In the genomic region with DNA sequence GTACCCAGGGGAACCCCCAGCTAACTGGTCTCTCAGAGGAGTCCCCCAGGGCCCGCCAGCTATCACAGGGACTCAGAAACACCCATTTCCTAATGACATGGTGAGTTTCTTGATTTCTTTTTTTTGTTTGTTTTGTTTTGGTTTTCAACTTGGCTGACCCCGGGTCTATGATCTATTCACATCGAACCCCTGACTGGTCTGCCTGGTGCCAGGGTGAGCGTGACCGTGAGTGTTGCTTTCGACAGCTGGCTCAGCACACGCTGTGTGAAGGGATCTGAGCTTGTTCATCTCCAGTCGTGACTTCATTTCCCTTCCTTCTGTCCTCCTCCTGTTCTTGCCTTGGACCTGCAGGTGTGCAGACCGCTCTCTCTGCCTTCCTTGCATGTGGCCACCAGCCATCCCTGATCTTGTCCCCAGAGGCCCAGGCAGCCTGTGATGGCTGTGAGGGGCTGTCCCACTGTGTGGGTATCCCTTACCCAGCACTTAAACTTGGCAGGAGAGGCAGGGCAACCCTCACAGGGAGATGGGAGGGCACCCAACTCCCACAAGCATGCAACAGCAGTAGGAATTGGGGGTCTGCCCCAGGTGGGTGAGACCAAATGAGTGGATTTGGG, we compare ENCODE assay signal across 25 cellular contexts. TPM values are rescaled to one million over a fixed set of nuclear protein-coding genes. Genes with fewer than 3 reads are reported as not detected.
DNase-seq lines count a peak whose midpoint lies in the region; ATAC-seq and TF ChIP-seq lines count a peak whose summit lies in the region.
"Had no signal": no experiment of that assay in that cellular context is flagged by ENCODE, and none has a peak within 500 bp of the region (broad histone marks: within the 10 kb centered on the region; RNA-seq: fewer than 3 reads in every experiment).

No MANE protein-coding gene starts in this region.

- no peak overlapping the region for H4K5ac ChIP-seq in IMR-90 (ENCODE audit: low read depth, low read length)

- H2AK9ac ChIP-seq in IMR-90 (replicated peaks; ENCODE audit: low read depth, low read length, poor library complexity) = no peak overlapping the region

- TF ChIP-seq CTCF in IMR-90 (conservative IDR thresholded peaks at IDR 0.05; ENCODE audit: low read depth, low read length) = no peak

- peak overlapping the region; percentile 62 for H3K9ac ChIP-seq in BLaER1
- H3K9ac ChIP-seq in IMR-90 (ENCODE audit: low read depth, low read length) = no peak overlapping the region
- H3K9ac ChIP-seq in trophoblast cell (ENCODE audit: low read length) = no peak overlapping the region

- no peak overlapping the region for H4K12ac ChIP-seq in trophoblast cell (ENCODE audit: low read depth, low read length)

- H3K4me3 ChIP-seq in BLaER1 = no peak overlapping the region; the same call in 1 of the 2 replicates
- no peak overlapping the region for H3K4me3 ChIP-seq in IMR-90 (ENCODE audit: insufficient read depth, low read depth, low read length)
- H3K4me3 ChIP-seq in trophoblast cell (ENCODE audit: low read depth, low read length) = peak overlapping the region; percentile 46
- H3K4me3 ChIP-seq: adrenal gland, body of pancreas, left lung, suprapubic skin had no signal

- intact Hi-C loops in IMR-90 (cut with micrococcal nuclease) (no loop called here), left ventricle myocardium superior (cut with micrococcal nuclease) (no loop called here)

- H3K4me2 ChIP-seq in BLaER1 (peak overlapping the region; percentile 86), IMR-90 (ENCODE audit: low read depth, low read length) (no peak overlapping the region), trophoblast cell (ENCODE audit: low read length) (no peak overlapping the region)

- in situ Hi-C loops in IMR-90 (cut with MboI; ENCODE audit: low sequenced_read_pairs) = no loop called here

- no peak overlapping the region for H4K91ac ChIP-seq in IMR-90 (ENCODE audit: insufficient read depth, low read depth, low read length)
- no peak overlapping the region for H4K91ac ChIP-seq in trophoblast cell (ENCODE audit: low read depth, low read length)

- peaks cover 61% of the 10 kb centered on the region for H3K4me1 ChIP-seq in BLaER1
- peaks cover 20% of the 10 kb centered on the region for H3K4me1 ChIP-seq in IMR-90 (ENCODE audit: control insufficient read depth, insufficient read depth, low read length)
- no peaks in the 10 kb centered on the region for H3K4me1 ChIP-seq in trophoblast cell (ENCODE audit: control insufficient read depth in 1 of 2, insufficient read depth in 2 of 2, low read length in 2 of 2)
- H3K4me1 ChIP-seq: body of pancreas had no signal

- H3K36me3 ChIP-seq in BLaER1 (peaks cover 24% of the 10 kb centered on the region), IMR-90 (ENCODE audit: control insufficient read depth, insufficient read depth, low read length) (no peaks in the 10 kb centered on the region), trophoblast cell (ENCODE audit: control insufficient read depth in 1 of 2, insufficient read depth in 2 of 2, low read length in 2 of 2) (no peaks in the 10 kb centered on the region)
- H3K36me3 ChIP-seq: adrenal gland, BE2C, left lung, suprapubic skin had no signal

- no peaks in the 10 kb centered on the region for H3K79me2 ChIP-seq in trophoblast cell (ENCODE audit: control insufficient read depth, insufficient read depth, low read length, poor library complexity)

- no peak overlapping the region for H3K56ac ChIP-seq in IMR-90 (ENCODE audit: extremely low read depth, insufficient read depth, low read length)

- H3K23ac ChIP-seq in IMR-90 (ENCODE audit: low read depth, low read length) (no peak overlapping the region; the same call in 1 of the 2 replicates), trophoblast cell (ENCODE audit: low read length) (peak overlapping the region; percentile 43)

- no peaks in the 10 kb centered on the region for H3K79me1 ChIP-seq in IMR-90 (ENCODE audit: low read depth in 1 of 2, low read length in 2 of 2)
- H3K79me1 ChIP-seq in trophoblast cell (ENCODE audit: low read length) = no peaks in the 10 kb centered on the region

- no peaks in the 10 kb centered on the region for H3K9me3 ChIP-seq in BLaER1
- no peaks in the 10 kb centered on the region for H3K9me3 ChIP-seq in IMR-90 (ENCODE audit: control insufficient read depth, insufficient read depth, low read length)
- H3K9me3 ChIP-seq in trophoblast cell (ENCODE audit: insufficient read depth, low read depth, low read length) = peaks cover 2% of the 10 kb centered on the region
- H3K9me3 ChIP-seq: adrenal gland, BE2C, body of pancreas, left lung, suprapubic skin had no signal

- no peak overlapping the region for H2BK12ac ChIP-seq in trophoblast cell (ENCODE audit: low read length)

- no peak overlapping the region for H2BK20ac ChIP-seq in IMR-90 (ENCODE audit: low read depth, low read length)

- H2BK120ac ChIP-seq in IMR-90 (ENCODE audit: low read depth, low read length) (no peak overlapping the region), trophoblast cell (ENCODE audit: insufficient read depth, low read length, poor library complexity) (no peak overlapping the region)

- TF ChIP-seq RAD21 in IMR-90 (IDR thresholded peaks at IDR 0.05; ENCODE audit: low read length) = no peak

- H3K4ac ChIP-seq in IMR-90 (ENCODE audit: low read depth, low read length) (peak overlapping the region; percentile 4; the same call in 1 of the 2 replicates), trophoblast cell (ENCODE audit: low read depth, low read length) (no peak overlapping the region)

- no peak overlapping the region for H4K8ac ChIP-seq in IMR-90 (ENCODE audit: low read depth in 2 of 2, low read length in 2 of 2)
- H4K8ac ChIP-seq in trophoblast cell (ENCODE audit: low read depth, low read length) = no peak overlapping the region

- TF ChIP-seq POLR2A in IMR-90 (IDR thresholded peaks at IDR 0.05; ENCODE audit: low read depth, low read length) = no peak

- no peak overlapping the region for H2BK15ac ChIP-seq in IMR-90 (ENCODE audit: low read depth, low read length)

- no peak overlapping the region for H3K14ac ChIP-seq in IMR-90 (replicated peaks; ENCODE audit: low read depth, low read length)
- H3K14ac ChIP-seq in trophoblast cell (ENCODE audit: low read length) = no peak overlapping the region

- no peak overlapping the region for H2BK5ac ChIP-seq in IMR-90 (ENCODE audit: low read depth, low read length, poor library complexity, severe bottlenecking)
- H2BK5ac ChIP-seq in trophoblast cell (ENCODE audit: low read depth, low read length, poor library complexity) = no peak overlapping the region

- CTCF ChIA-PET in IMR-90 (lab: Yijun Ruan, JAX) = no interaction called here

- no peak overlapping the region for H2AFZ ChIP-seq in IMR-90 (replicated peaks; ENCODE audit: low read length, poor library complexity)
- H2AFZ ChIP-seq in trophoblast cell (ENCODE audit: insufficient read depth, low read length, poor library complexity) = no peak overlapping the region

- H3K27ac ChIP-seq in BLaER1 (peak overlapping the region; percentile 60), IMR-90 (ENCODE audit: insufficient read depth, low read length) (no peak overlapping the region), trophoblast cell (ENCODE audit: low read depth, low read length) (no peak overlapping the region)
- H3K27ac ChIP-seq: adrenal gland, body of pancreas, left lung, suprapubic skin had no signal

- H3K27me3 ChIP-seq in BLaER1 = no peaks in the 10 kb centered on the region
- no peaks in the 10 kb centered on the region for H3K27me3 ChIP-seq in IMR-90 (ENCODE audit: control insufficient read depth, insufficient read depth, low read length)
- H3K27me3 ChIP-seq in trophoblast cell (ENCODE audit: insufficient read depth, low read length) = no peaks in the 10 kb centered on the region
- H3K27me3 ChIP-seq: adrenal gland, body of pancreas, suprapubic skin had no signal

- dilution Hi-C loops in IMR-90 (cut with HindIII; ENCODE audit: low sequenced_read_pairs, unreplicated experiment) = no loop called here

- no TSS peak for BruUV-seq in IMR-90 (replicated peaks; lab: Mats Ljungman, UMichigan)

- ATAC-seq in IMR-90 (ENCODE audit: low read depth) (no peak), left lobe of liver (peak; percentile 66), HG02610 (IDR thresholded peaks at IDR 0.05; ENCODE audit: unreplicated experiment) (no peak), HG02798 (IDR thresholded peaks at IDR 0.05; ENCODE audit: poor library complexity, unreplicated experiment) (no peak), left ventricle myocardium superior (no peak)
- ATAC-seq: body of pancreas, esophagus mucosa, left lung had no signal

- 78% methylated on average over 4 of the region's 9 CpGs; no CpG with 5 or more reads in 1 of the 2 experiments for WGBS in IMR-90 (ENCODE audit: extremely low coverage in 2 of 2, insufficient read length in 1 of 2), 2 experiments
- no CpG with 5 or more reads among the region's 9 CpGs for WGBS in trophoblast cell (ENCODE audit: extremely low coverage, insufficient coverage, insufficient read length)

- no peaks in the 10 kb centered on the region; the same call in 1 of the 2 replicates for H3K9me1 ChIP-seq in IMR-90 (ENCODE audit: insufficient read depth, low read length)

- H2AK5ac ChIP-seq in IMR-90 (ENCODE audit: low read depth, low read length) = peak overlapping the region; percentile 35; the same call in 1 of the 2 replicates
- no peak overlapping the region for H2AK5ac ChIP-seq in trophoblast cell (ENCODE audit: low read length)

- H4K20me1 ChIP-seq in BLaER1 = peaks cover 29% of the 10 kb centered on the region
- H4K20me1 ChIP-seq in IMR-90 (ENCODE audit: insufficient read depth, low read length) = no peaks in the 10 kb centered on the region

- DNase-seq in IMR-90 (no peak), left lobe of liver (ENCODE audit: low spot score) (peak; percentile 81), trophoblast cell (no peak), left ventricle myocardium superior (no peak)
- DNase-seq: activated CD4-positive, alpha-beta memory T cell treated with anti-CD3 and anti-CD28 coated beads, Interleukin-2, amount 10 ng/mL, durations not matched to agents 7 days and 5 days; activated CD4-positive, alpha-beta T cell treated with anti-CD3 and anti-CD28 coated beads for 1 hour; activated CD8-positive, alpha-beta memory T cell treated with anti-CD3 and anti-CD28 coated beads, Interleukin-2, amount 50 U/mL, for 4 hours; activated naive CD4-positive, alpha-beta T cell treated with Interleukin-2 at 50 U/mL for 16 hours; adrenal gland; BE2C; body of pancreas; DMS153; glutamatergic neuron; left lung; NCI-H774; SIG-M5; stimulated activated naive CD4-positive, alpha-beta T cell treated with Interleukin-2 at 50 U/mL for 16 hours had no signal

- H3K18ac ChIP-seq in IMR-90 (ENCODE audit: low read depth, low read length) = no peak overlapping the region
- no peak overlapping the region for H3K18ac ChIP-seq in trophoblast cell (ENCODE audit: low read length)

- POLR2A ChIA-PET in IMR-90 (lab: Charles Lee; ENCODE audit: unreplicated experiment) = no interaction called here

RNA-seq across cellular contexts. Expression of gene TMEM161A, which starts 26.2 kb away (rescaled TPM):
- total RNA-seq in IMR-90 (2012; rRNA removed) = 11.1 TPM in 2 replicates
- 34.8 and 45.9 TPM in 2 replicates for polyA plus RNA-seq in IMR-90 (2012; rRNA removed)
- polyA plus RNA-seq in IMR-90 (2012; cell fraction: cytosol; rRNA removed) = 28.8 and 49.7 TPM in 2 replicates
- polyA plus RNA-seq in IMR-90 (2012; cell fraction: nucleus; rRNA removed; ENCODE audit: low replicate concordance) = 80.2 and 243 TPM in 2 replicates
- 24.9 TPM for total RNA-seq in left lobe of liver
- 18.3 and 18.4 TPM in 2 replicates for polyA plus RNA-seq in trophoblast cell (2013)
- total RNA-seq in left ventricle myocardium superior = 24.7 TPM

RNA-seq across cellular contexts. Expression of gene SLC25A42, which starts 48.3 kb away (rescaled TPM):
- total RNA-seq in IMR-90 (2012; rRNA removed) (1.9 and 2.0 TPM in 2 replicates), left lobe of liver (77.8 TPM), left ventricle myocardium superior (29.5 TPM)
- polyA plus RNA-seq in IMR-90 (2012; rRNA removed) = 8.6 and 9.9 TPM in 2 replicates
- 5.5 and 11.2 TPM in 2 replicates for polyA plus RNA-seq in IMR-90 (2012; cell fraction: cytosol; rRNA removed)
- polyA plus RNA-seq in IMR-90 (2012; cell fraction: nucleus; rRNA removed; ENCODE audit: low replicate concordance) = 20.2 and 34.5 TPM in 2 replicates
- polyA plus RNA-seq in trophoblast cell (2013) = 3.2 and 3.3 TPM in 2 replicates

RNA-seq across cellular contexts. Expression of gene MEF2B, which starts 58.0 kb away (rescaled TPM):
- under 0.01 and 0.18 TPM in 2 replicates for total RNA-seq in IMR-90 (2012; rRNA removed)
- polyA plus RNA-seq in IMR-90 (2012; rRNA removed) = 0.80 and 0.94 TPM in 2 replicates
- 0.35 and 0.53 TPM in 2 replicates for polyA plus RNA-seq in IMR-90 (2012; cell fraction: cytosol; rRNA removed)
- polyA plus RNA-seq in IMR-90 (2012; cell fraction: nucleus; rRNA removed; ENCODE audit: low replicate concordance) = 4.8 and 7.4 TPM in 2 replicates
- total RNA-seq in left lobe of liver = 2.8 TPM
- polyA plus RNA-seq in trophoblast cell (2013) = 1.1 and 1.2 TPM in 2 replicates
- not detected for total RNA-seq in left ventricle myocardium superior
- total RNA-seq: body of pancreas, fibroblast of villous mesenchyme, myocyte, skeletal muscle tissue had no signal

Comparison
In these comparisons a context has a peak if more than half of its experiments do, and no peak if none do; other contexts are left out.
1. RNA of gene SLC25A42, which starts 48.3 kb away (total RNA-seq): 77.8 TPM in left lobe of liver (single experiment) and 29.5 TPM in left ventricle myocardium superior (single experiment); 1.9 to 2.0 TPM in IMR-90; every median in the first group is over 10 times any median in the second.